ENCODE assay signal across 1 cellular context in genomic region chr22:50452649-50453048, GRCh38.
TF ChIP-seq lines count a peak whose summit lies in the region.

No MANE protein-coding gene starts in this region.

TF ChIP-seq in SK-N-SH treated with all-trans-retinoic acid at 6 μM for 48 hours, 23 proteins besides CTCF, POLR2A, EP300 and RAD21 (continued from another document):
- TF ChIP-seq PATZ1 (CRISPR knock-in tag; IDR thresholded peaks at IDR 0.05; ENCODE audit: borderline replicate concordance) (no peak), ZNF8 (CRISPR knock-in tag; IDR thresholded peaks at IDR 0.05) (no peak), SNAI2 (CRISPR knock-in tag; IDR thresholded peaks at IDR 0.05) (no peak), ZFP30 (CRISPR knock-in tag; IDR thresholded peaks at IDR 0.05) (no peak), CSDC2 (CRISPR knock-in tag; IDR thresholded peaks at IDR 0.05) (no peak), PPARA (CRISPR knock-in tag; IDR thresholded peaks at IDR 0.05; ENCODE audit: borderline replicate concordance) (no peak), ZNF70 (CRISPR knock-in tag; IDR thresholded peaks at IDR 0.05) (no peak), ARNTL (CRISPR knock-in tag; IDR thresholded peaks at IDR 0.05; ENCODE audit: borderline replicate concordance, low read depth) (no peak), POU6F1 (CRISPR knock-in tag; IDR thresholded peaks at IDR 0.05; ENCODE audit: borderline replicate concordance, low read depth) (no peak), ZC3H10 (CRISPR knock-in tag; IDR thresholded peaks at IDR 0.05) (no peak), CREB5 (CRISPR knock-in tag; IDR thresholded peaks at IDR 0.05; ENCODE audit: low read depth) (no peak)
